ENCODE assay signal across 25 cellular contexts in the genomic region with DNA sequence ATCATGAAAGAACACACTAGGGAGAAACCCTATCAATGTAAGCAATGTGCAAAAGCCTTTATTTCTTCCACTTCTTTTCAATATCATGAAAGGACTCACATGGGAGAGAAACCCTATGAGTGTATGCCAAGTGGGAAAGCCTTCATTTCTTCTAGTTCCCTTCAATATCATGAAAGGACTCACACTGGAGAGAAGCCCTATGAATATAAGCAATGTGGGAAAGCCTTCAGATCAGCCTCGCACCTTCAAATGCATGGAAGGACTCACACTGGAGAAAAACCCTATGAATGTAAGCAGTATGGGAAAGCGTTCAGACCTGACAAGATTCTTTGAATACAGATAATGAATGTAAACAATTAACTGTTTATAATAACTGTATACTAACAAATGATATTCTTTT.
"Had no signal": no experiment of that assay in that cellular context is flagged by ENCODE, and none has a peak within 500 bp of the region (broad histone marks: within the 10 kb centered on the region; RNA-seq: fewer than 3 reads in every experiment).

No MANE protein-coding gene starts in this region.

- FAIRE-seq: keratinocyte had no signal

- H3K27me3 Mint-ChIP-seq: activated B cell treated with CpG ODN at 0.5 μM for 24 hours; activated CD8-positive, alpha-beta T cell treated with anti-CD3 and anti-CD28 coated beads for 36 hours; activated T-helper 17 cell treated with anti-CD3 and anti-CD28 coated beads, Interleukin-2, amount 50 U/mL, for 72 hours; central memory CD8-positive, alpha-beta T cell; type B pancreatic cell had no signal

- H3K4me3 Mint-ChIP-seq: activated B cell treated with CpG ODN at 0.5 μM for 24 hours; activated CD8-positive, alpha-beta T cell treated with anti-CD3 and anti-CD28 coated beads for 36 hours; activated T-cell treated with anti-CD3 and anti-CD28 coated beads, Interleukin-2, amount 50 U/mL, for 4 hours; activated T-helper 17 cell treated with anti-CD3 and anti-CD28 coated beads, Interleukin-2, amount 50 U/mL, for 72 hours; central memory CD8-positive, alpha-beta T cell; nephron; T-helper 2 cell treated with Interferon-gamma antibody and Interleukin-4, amounts not matched to agents 5 μg/mL and 100 μg/mL, for 36 hours; type B pancreatic cell had no signal

- H3K4me1 ChIP-seq: gastroesophageal sphincter, right lobe of liver, uterus had no signal

- H3K4me1 Mint-ChIP-seq: activated T-helper 17 cell treated with anti-CD3 and anti-CD28 coated beads, Interleukin-2, amount 50 U/mL, for 72 hours; central memory CD8-positive, alpha-beta T cell; nephron had no signal

- H3K27ac Mint-ChIP-seq: activated B cell treated with CpG ODN at 0.5 μM for 24 hours; activated CD8-positive, alpha-beta T cell treated with anti-CD3 and anti-CD28 coated beads for 36 hours; activated T-helper 17 cell treated with anti-CD3 and anti-CD28 coated beads, Interleukin-2, amount 50 U/mL, for 72 hours; nephron; T-helper 2 cell treated with Interferon-gamma antibody and Interleukin-4, amounts not matched to agents 5 μg/mL and 100 μg/mL, for 36 hours; type B pancreatic cell had no signal

- H3K27me3 ChIP-seq: gastroesophageal sphincter, right lobe of liver, uterus had no signal

- H3K27ac ChIP-seq: gastroesophageal sphincter, right lobe of liver, uterus had no signal

- H3K36me3 ChIP-seq: uterus had no signal

- H3K4me3 ChIP-seq: gastroesophageal sphincter, right lobe of liver, uterus had no signal

- DNase-seq: activated B cell treated with CpG ODN at 0.5 μM for 24 hours; activated CD4-positive, alpha-beta T cell treated with anti-CD3 and anti-CD28 coated beads, Interleukin-2, amount 50 U/mL, for 1 hour; activated CD8-positive, alpha-beta T cell treated with anti-CD3 and anti-CD28 coated beads for 36 hours; activated gamma-delta T cell treated with Interleukin-2 at 50 U/mL for 16 hours; activated naive CD4-positive, alpha-beta T cell treated with anti-CD3 and anti-CD28 coated beads, Interleukin-2, amount 50 U/mL, for 16 hours; activated T-cell treated with anti-CD3 and anti-CD28 coated beads, Interleukin-2, amount 50 U/mL, for 4 hours; effector memory CD4-positive, alpha-beta T cell; hippocampal formation; left cardiac atrium; left ventricle myocardium superior; mammary epithelial cell; posterior cingulate gyrus; right lobe of liver; stimulated activated CD4-positive, alpha-beta T cell treated with anti-CD3 and anti-CD28 coated beads, Interleukin-12 subunit alpha, Interleukin-12 subunit beta, amount 100 ng/mL, for 4 hours; stimulated activated CD4-positive, alpha-beta T cell treated with anti-CD3 and anti-CD28 coated beads, Interleukin-4, amount 100 ng/mL, for 1 hour; stimulated activated naive CD8-positive, alpha-beta T cell treated with anti-CD3 and anti-CD28 coated beads, Interleukin-15, Interleukin-2, amounts not matched to agents 100 U/mL and 50 U/mL, for 24 hours; T-helper 1 cell; uterus had no signal

- ATAC-seq: activated CD8-positive, alpha-beta T cell treated with anti-CD3 and anti-CD28 coated beads for 36 hours; activated T-cell treated with anti-CD3 and anti-CD28 coated beads, Interleukin-2, amount 50 U/mL, for 4 hours; activated T-helper 17 cell treated with anti-CD3 and anti-CD28 coated beads, Interleukin-2, amount 50 U/mL, for 72 hours; gastroesophageal sphincter; left cardiac atrium; left ventricle myocardium superior; right lobe of liver; stimulated activated naive CD8-positive, alpha-beta T cell treated with anti-CD3 and anti-CD28 coated beads, Interleukin-15, Interleukin-2, amounts not matched to agents 100 U/mL and 50 U/mL, for 24 hours had no signal
